ENCODE assay signal across 2 cellular contexts in genomic region chr1:32772281-32773017, GRCh38.
TF ChIP-seq lines count a peak whose summit lies in the region.

No MANE protein-coding gene starts in this region.

TF ChIP-seq in GM23338, 12 proteins besides CTCF, POLR2A, EP300 and RAD21:
- no peak for TF ChIP-seq ZNF114 (CRISPR knock-in tag; IDR thresholded peaks at IDR 0.05)
- TF ChIP-seq ZNF331 (CRISPR knock-in tag; IDR thresholded peaks at IDR 0.05; ENCODE audit: low read depth) = no peak
- no peak for TF ChIP-seq NANOG (IDR thresholded peaks at IDR 0.05; ENCODE audit: borderline replicate concordance)
- TF ChIP-seq JUNB (IDR thresholded peaks at IDR 0.05; ENCODE audit: unreplicated experiment) = no peak
- TF ChIP-seq POLR2AphosphoS5 (IDR thresholded peaks at IDR 0.05; ENCODE audit: low read depth) = peak; percentile 45; the same call in 1 of the 2 replicates
- no peak for TF ChIP-seq REST (IDR thresholded peaks at IDR 0.05; ENCODE audit: unreplicated experiment)

TF ChIP-seq in K562, 482 proteins besides CTCF, POLR2A, EP300 and RAD21 (continues in another document):
- TF ChIP-seq CAMTA2 (CRISPR knock-in tag; conservative IDR thresholded peaks at IDR 0.05) (no peak), TAF15 (IDR thresholded peaks at IDR 0.05; ENCODE audit: low read depth, low read length) (no peak), NFXL1 (CRISPR knock-in tag; IDR thresholded peaks at IDR 0.05) (peak; percentile 75; the same call in 1 of the 2 replicates), CHAMP1 (IDR thresholded peaks at IDR 0.05) (no peak), RBFOX2 (IDR thresholded peaks at IDR 0.05; ENCODE audit: low read depth, low read length) (no peak), ZNF318 (IDR thresholded peaks at IDR 0.05; ENCODE audit: borderline replicate concordance in 1 of 2, low read depth in 1 of 2) (no peak), POLR2B (IDR thresholded peaks at IDR 0.05; ENCODE audit: low read depth, partially characterized antibody) (peak; percentile 61), HDGF (IDR thresholded peaks at IDR 0.05) (peak; percentile 77; the same call in 1 of the 2 replicates), ZNF436 (CRISPR knock-in tag; IDR thresholded peaks at IDR 0.05) (no peak), ZNF146 (CRISPR knock-in tag; IDR thresholded peaks at IDR 0.05; ENCODE audit: unreplicated experiment) (no peak), ATF2 (CRISPR knock-in tag; IDR thresholded peaks at IDR 0.05) (no peak), ZC3H4 (CRISPR knock-in tag; IDR thresholded peaks at IDR 0.05; ENCODE audit: borderline replicate concordance) (no peak), HNRNPUL1 (IDR thresholded peaks at IDR 0.05; ENCODE audit: low read length) (0 out of 2 replicates have a peak, but pooled peaks have one; percentile 20), SRF (CRISPR knock-in tag; IDR thresholded peaks at IDR 0.05) (0 out of 4 replicates have a peak, but pooled peaks of 1 of the 2 experiments have one; percentile 34), ATF1 (CRISPR knock-in tag; IDR thresholded peaks at IDR 0.05) (no peak), ATF1 (tag; IDR thresholded peaks at IDR 0.05) (no peak), FOXA3 (CRISPR knock-in tag; conservative IDR thresholded peaks at IDR 0.05 in 1 of 2, IDR thresholded peaks at IDR 0.05 in 1 of 2) (0 out of 4 replicates have a peak, but pooled peaks of 1 of the 2 experiments have one; percentile 13), POLR3A (IDR thresholded peaks at IDR 0.05; ENCODE audit: borderline replicate concordance, extremely low read depth, insufficient read depth, insufficient read length) (no peak), MYC (IDR thresholded peaks at IDR 0.05; ENCODE audit: low read depth, low read length) (no peak), MYC (CRISPR knock-in tag; IDR thresholded peaks at IDR 0.05; ENCODE audit: borderline replicate concordance, low read depth) (no peak), ZNF140 (CRISPR knock-in tag; IDR thresholded peaks at IDR 0.05) (no peak), TCF3 (CRISPR knock-in tag; IDR thresholded peaks at IDR 0.05) (no peak), NONO (IDR thresholded peaks at IDR 0.05; ENCODE audit: low read depth in 2 of 2, low read length in 1 of 2) (no peak), RBM39 (optimal IDR thresholded peaks at IDR 0.05; ENCODE audit: low read depth, low read length) (no peak), WHSC1 (IDR thresholded peaks at IDR 0.05; ENCODE audit: low read length) (no peak), KAT8 (IDR thresholded peaks at IDR 0.05; ENCODE audit: low read depth) (no peak), PRMT5 (CRISPR knock-in tag; IDR thresholded peaks at IDR 0.05) (no peak), TBL1XR1 (IDR thresholded peaks at IDR 0.05; ENCODE audit: low read length in 2 of 2) (no peak), CCAR2 (IDR thresholded peaks at IDR 0.05; ENCODE audit: low read depth, low read length) (no peak), HIVEP1 (CRISPR knock-in tag; IDR thresholded peaks at IDR 0.05) (no peak), FOXP4 (CRISPR knock-in tag; IDR thresholded peaks at IDR 0.05; ENCODE audit: borderline replicate concordance) (0 out of 2 replicates have a peak, but pooled peaks have one; percentile 47), THRAP3 (IDR thresholded peaks at IDR 0.05; ENCODE audit: borderline replicate concordance) (no peak), TAL1 (IDR thresholded peaks at IDR 0.05) (no peak), FOSL1 (tag; conservative IDR thresholded peaks at IDR 0.05) (no peak), BACH1 (tag; IDR thresholded peaks at IDR 0.05) (no peak), ELF2 (CRISPR knock-in tag; IDR thresholded peaks at IDR 0.05) (no peak), KHSRP (IDR thresholded peaks at IDR 0.05) (no peak), FOXJ3 (CRISPR knock-in tag; IDR thresholded peaks at IDR 0.05) (no peak), MED1 (CRISPR knock-in tag; IDR thresholded peaks at IDR 0.05; ENCODE audit: borderline replicate concordance) (no peak), FOXM1 (IDR thresholded peaks at IDR 0.05; ENCODE audit: low read depth) (no peak), FOXM1 (CRISPR knock-in tag; IDR thresholded peaks at IDR 0.05; ENCODE audit: low read depth) (no peak), ZNF174 (CRISPR knock-in tag; IDR thresholded peaks at IDR 0.05) (no peak), NCOA4 (IDR thresholded peaks at IDR 0.05; ENCODE audit: partially characterized antibody) (no peak), STAG1 (CRISPR knock-in tag; IDR thresholded peaks at IDR 0.05; ENCODE audit: borderline replicate concordance) (no peak), HES1 (IDR thresholded peaks at IDR 0.05; ENCODE audit: low read depth) (no peak), AFF4 (CRISPR knock-in tag; IDR thresholded peaks at IDR 0.05) (no peak), ZNF324 (CRISPR knock-in tag; IDR thresholded peaks at IDR 0.05) (no peak), SNIP1 (IDR thresholded peaks at IDR 0.05; ENCODE audit: low read depth) (no peak), SREBF2 (CRISPR knock-in tag; IDR thresholded peaks at IDR 0.05) (no peak), TCFL5 (CRISPR knock-in tag; conservative IDR thresholded peaks at IDR 0.05) (no peak), XRCC3 (IDR thresholded peaks at IDR 0.05) (no peak), PHF20 (IDR thresholded peaks at IDR 0.05; ENCODE audit: partially characterized antibody) (no peak)
